ENCODE assay signal across 10 cellular contexts in the genomic region with DNA sequence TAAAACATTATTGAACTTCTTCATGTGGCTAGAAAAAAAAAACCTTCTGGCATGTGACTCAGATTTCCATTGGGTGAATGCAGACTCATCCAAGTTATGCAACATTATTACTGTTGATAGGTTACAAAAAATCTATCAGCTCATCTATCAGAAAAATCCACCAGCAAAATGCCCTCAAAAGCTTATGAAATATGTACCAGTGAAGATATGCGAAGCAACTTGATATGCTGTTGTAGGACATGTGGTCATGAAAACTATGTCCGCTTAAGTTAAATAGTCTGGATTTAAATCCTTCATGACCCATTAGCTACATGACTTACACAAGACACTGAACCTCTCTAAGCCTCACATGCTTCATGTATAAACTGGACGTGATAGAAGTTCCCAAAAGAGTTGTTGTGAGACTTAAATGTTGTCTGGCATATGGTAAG. TPM values are rescaled to one million over a fixed set of nuclear protein-coding genes. Genes with fewer than 3 reads are reported as not detected.
A peak's percentile ranks its signal among the peaks of the same experiment; 100 is the strongest.
DNase-seq lines count a peak whose midpoint lies in the region; TF ChIP-seq lines count a peak whose summit lies in the region.
"Had no signal": no experiment of that assay in that cellular context is flagged by ENCODE, and none has a peak within 500 bp of the region (broad histone marks: within the 10 kb centered on the region; RNA-seq: fewer than 3 reads in every experiment).

No MANE protein-coding gene starts in this region.

- peaks cover 28% of the 10 kb centered on the region for H3K4me1 Mint-ChIP-seq in nephron
- H3K4me1 Mint-ChIP-seq in endodermal cell: peaks cover 6% of the 10 kb centered on the region
- H3K4me1 Mint-ChIP-seq: memory B cell had no signal

- peaks cover 5% of the 10 kb centered on the region for H3K27me3 Mint-ChIP-seq in nephron (ENCODE audit: low read depth)
- no peaks in the 10 kb centered on the region for H3K27me3 Mint-ChIP-seq in endodermal cell (ENCODE audit: insufficient read depth)

- H3K9me3 ChIP-seq in adipocyte (ENCODE audit: control insufficient read depth, low read length) (no peaks in the 10 kb centered on the region), endodermal cell (ENCODE audit: control insufficient read depth, low read length) (no peaks in the 10 kb centered on the region), WERI-Rb-1 (ENCODE audit: severe bottlenecking) (no peaks in the 10 kb centered on the region)

- DNase-seq in adipocyte (ENCODE audit: low read depth) (peak; percentile 92), fibroblast of villous mesenchyme (ENCODE audit: low read depth) (peak; percentile 92), NCI-H524 (lab: John Stamatoyannopoulos, UW) (no peak), endodermal cell (no peak), WERI-Rb-1 (no peak)
- DNase-seq: activated CD8-positive, alpha-beta memory T cell treated with anti-CD3 and anti-CD28 coated beads, Interleukin-2, amount 10 ng/mL, durations not matched to agents 7 days and 5 days had no signal

- no peak for TF ChIP-seq CTCF in fibroblast of villous mesenchyme (IDR thresholded peaks at IDR 0.05; ENCODE audit: insufficient read depth, low read depth, low read length)
- TF ChIP-seq CTCF in nephron (IDR thresholded peaks at IDR 0.05; ENCODE audit: unreplicated experiment in 3 of 3): no peak
- TF ChIP-seq CTCF in endodermal cell (conservative IDR thresholded peaks at IDR 0.05): no peak
- no peak for TF ChIP-seq CTCF in WERI-Rb-1 (IDR thresholded peaks at IDR 0.05; ENCODE audit: low read depth, low read length)

- 45% methylated on average over 3 of the region's 3 CpGs for WGBS in urinary bladder
- 86 to 92% methylated on average over 1 to 3 of the region's 3 CpGs for WGBS in endodermal cell (ENCODE audit: insufficient coverage in 1 of 2, insufficient read length in 1 of 2), 2 experiments

- H3K36me3 ChIP-seq in adipocyte (ENCODE audit: control insufficient read depth, insufficient read depth, low read length, severe bottlenecking) (no peaks in the 10 kb centered on the region), urinary bladder (ENCODE audit: insufficient read depth) (no peaks in the 10 kb centered on the region), endodermal cell (ENCODE audit: control insufficient read depth, insufficient read depth, low read length) (no peaks in the 10 kb centered on the region), WERI-Rb-1 (no peaks in the 10 kb centered on the region)

- H3K27ac Mint-ChIP-seq in nephron: peak overlapping the region; percentile 92 to 97 (median 93)
- no peak overlapping the region for H3K27ac Mint-ChIP-seq in endodermal cell
- H3K27ac Mint-ChIP-seq: activated CD8-positive, alpha-beta memory T cell treated with anti-CD3 and anti-CD28 coated beads, Interleukin-2, amount 10 ng/mL, durations not matched to agents 7 days and 5 days; memory B cell had no signal

- H3K9me3 Mint-ChIP-seq in nephron (no peaks in the 10 kb centered on the region), endodermal cell (no peaks in the 10 kb centered on the region)
- H3K9me3 Mint-ChIP-seq: memory B cell had no signal

- peak overlapping the region; percentile 41 for H3K4me3 ChIP-seq in adipocyte (ENCODE audit: low read length)
- H3K4me3 ChIP-seq in fibroblast of villous mesenchyme (ENCODE audit: low read depth, low read length): no peak overlapping the region
- no peak overlapping the region for H3K4me3 ChIP-seq in urinary bladder (ENCODE audit: low read depth, low read length)
- no peak overlapping the region for H3K4me3 ChIP-seq in endodermal cell (ENCODE audit: low read length)
- H3K4me3 ChIP-seq in WERI-Rb-1 (ENCODE audit: low read depth, low read length): no peak overlapping the region
- H3K4me3 ChIP-seq: GM12878 had no signal

- peak overlapping the region; percentile 63 for H3K9ac ChIP-seq in adipocyte (ENCODE audit: low read length)
- no peak overlapping the region for H3K9ac ChIP-seq in endodermal cell (ENCODE audit: extremely low read depth, low read length, poor library complexity, severe bottlenecking)

- no peaks in the 10 kb centered on the region for H3K27me3 ChIP-seq in adipocyte (replicated peaks; ENCODE audit: control insufficient read depth, insufficient read depth, low read length)
- H3K27me3 ChIP-seq in endodermal cell (ENCODE audit: control insufficient read depth, insufficient read depth, low read length, poor library complexity, severe bottlenecking): no peaks in the 10 kb centered on the region
- H3K27me3 ChIP-seq in WERI-Rb-1 (ENCODE audit: insufficient read depth, low read depth, severe bottlenecking): no peaks in the 10 kb centered on the region

- H3K36me3 Mint-ChIP-seq in nephron (ENCODE audit: low read depth): no peaks in the 10 kb centered on the region
- no peaks in the 10 kb centered on the region for H3K36me3 Mint-ChIP-seq in endodermal cell (ENCODE audit: low read depth)
- H3K36me3 Mint-ChIP-seq: activated CD8-positive, alpha-beta memory T cell treated with anti-CD3 and anti-CD28 coated beads, Interleukin-2, amount 10 ng/mL, durations not matched to agents 7 days and 5 days; memory B cell had no signal

- H3K27ac ChIP-seq in urinary bladder (ENCODE audit: low read depth) (peak overlapping the region; percentile 40), endodermal cell (ENCODE audit: low read depth, low read length) (no peak overlapping the region), WERI-Rb-1 (no peak overlapping the region)

- H3K4me3 Mint-ChIP-seq in nephron (peak overlapping the region in 1 of 3 experiments; percentile 9), endodermal cell (no peak overlapping the region)
- H3K4me3 Mint-ChIP-seq: activated CD8-positive, alpha-beta memory T cell treated with anti-CD3 and anti-CD28 coated beads, Interleukin-2, amount 10 ng/mL, durations not matched to agents 7 days and 5 days; memory B cell had no signal

- H3K4me1 ChIP-seq in adipocyte (ENCODE audit: control insufficient read depth, insufficient read depth, low read length): peaks cover 26% of the 10 kb centered on the region
- no peaks in the 10 kb centered on the region for H3K4me1 ChIP-seq in urinary bladder (ENCODE audit: insufficient read depth)
- H3K4me1 ChIP-seq in endodermal cell (ENCODE audit: control insufficient read depth, insufficient read depth, low read length): no peaks in the 10 kb centered on the region

RNA-seq across cellular contexts. Expression of a gene that starts 12.4 kb away (rescaled TPM):
- 2.9 and 4.7 TPM in 2 replicates for total RNA-seq in fibroblast of villous mesenchyme
- 3.3 TPM for total RNA-seq in urinary bladder
- 2.0 TPM for polyA plus RNA-seq in urinary bladder
- total RNA-seq in endodermal cell: 10 to 100 TPM in 1 of 2 donors, 1 to 10 TPM in 1; 9.4 to 12.0 TPM
- 1.3 TPM for polyA plus RNA-seq in endodermal cell (2013, experiment 1 of 2)
- 1.4 TPM for polyA plus RNA-seq in endodermal cell (2013, experiment 2 of 2)

RNA-seq across cellular contexts. Expression of a gene that starts 26.3 kb away (rescaled TPM):
- 445 and 550 TPM in 2 replicates for total RNA-seq in fibroblast of villous mesenchyme
- total RNA-seq in urinary bladder: 589 TPM
- 2,115 TPM for polyA plus RNA-seq in urinary bladder
- 100 to 1,000 TPM; 196 to 204 TPM for total RNA-seq in endodermal cell
- polyA plus RNA-seq in endodermal cell (2013, experiment 1 of 2): 192 TPM
- polyA plus RNA-seq in endodermal cell (2013, experiment 2 of 2): 208 TPM

Comparison
In these comparisons a context has a peak if more than half of its experiments do, and no peak if none do; other contexts are left out.
1. DNase-seq: peak in adipocyte (single experiment) and fibroblast of villous mesenchyme (single experiment); none in NCI-H524 (0 of 2), endodermal cell (single experiment) and WERI-Rb-1 (single experiment).